In genomic region chr10:73772280-73773151, GRCh38 we compare ENCODE assay signal across 9 cellular contexts. TPM values are rescaled to one million over a fixed set of nuclear protein-coding genes. Genes with fewer than 3 reads are reported as not detected.
DNase-seq lines count a peak whose midpoint lies in the region; ATAC-seq, FAIRE-seq and TF ChIP-seq lines count a peak whose summit lies in the region.
"Had no signal": no experiment of that assay in that cellular context is flagged by ENCODE, and none has a peak within 500 bp of the region (broad histone marks: within the 10 kb centered on the region; RNA-seq: fewer than 3 reads in every experiment).

No MANE protein-coding gene starts in this region.

- peak overlapping the region; percentile 87 for H4K8ac ChIP-seq in H1 (ENCODE audit: extremely low read depth, insufficient read depth, low read length)

- H2BK12ac ChIP-seq in H1 (ENCODE audit: low read depth, low read length) = no peak overlapping the region; the same call in 1 of the 2 replicates

- H3K4ac ChIP-seq in H1 (replicated peaks; ENCODE audit: insufficient read length, low read depth, low read length) = no peak overlapping the region

- CTCF ChIA-PET in H1 (lab: Charles Lee; ENCODE audit: partially characterized antibody) = interaction anchor here (1.1 to 4.9 kb wide), 9 partner anchors 10 to 125 kb away, joined by 3 to 17 read pairs (median 5); partner anchors contain the start of genes CHCHD1 and ZSWIM8

- H2BK120ac ChIP-seq in H1 (replicated peaks; ENCODE audit: low read depth, low read length) = no peak overlapping the region

- TF ChIP-seq EP300 in H1 (IDR thresholded peaks at IDR 0.05; ENCODE audit: borderline replicate concordance in 1 of 2, low read depth in 2 of 2, low read length in 2 of 2) = no peak

- H3K27ac ChIP-seq in H1 (ENCODE audit: low read depth, low read length) = peak overlapping the region; percentile 65; the same call in 1 of the 2 replicates

- H3K18ac ChIP-seq in H1 (ENCODE audit: extremely low read depth, low read length) = peak overlapping the region; percentile 81

- no peak overlapping the region for H3K23ac ChIP-seq in H1 (ENCODE audit: insufficient read length)

- peaks cover 3 to 13% (median 8%) of the 10 kb centered on the region in 4 experiments; a peak in 5 of 7 replicates for H3K4me1 ChIP-seq in H1 (replicated peaks in 1 of 4; ENCODE audit: control insufficient read depth in 3 of 4, insufficient read depth in 4 of 4, low read length in 3 of 4)

- peak overlapping the region; percentile 84 to 91 (median 87) for H3K4me3 ChIP-seq in H1 (ENCODE audit: extremely low read depth in 1 of 4, insufficient read depth in 2 of 4, low read depth in 3 of 4, low read length in 4 of 4)

- 1% methylated on average over 88 of the region's 101 CpGs; no CpG with 5 or more reads in 1 of the 2 experiments for WGBS in H1 (ENCODE audit: extremely low coverage in 1 of 2, insufficient coverage in 1 of 2, insufficient read length in 1 of 2, insufficient replicate concordance in 2 of 2, low coverage in 1 of 2, low lambda C conversion rate in 2 of 2, missing lambda C conversion rate in 1 of 2), 2 experiments

- H3K27me3 ChIP-seq in H1 (replicated peaks in 1 of 4; ENCODE audit: control insufficient read depth in 3 of 4, extremely low read depth in 1 of 4, insufficient read depth in 3 of 4, low read length in 3 of 4) = no peaks in the 10 kb centered on the region; a peak in 1 of 7 replicates

- FAIRE-seq in H1 (lab: Jason Lieb, UNC) = no peak
- FAIRE-seq: endometrium had no signal

- H3K79me1 ChIP-seq in H1 (ENCODE audit: low read depth, low read length) = peaks cover 2% of the 10 kb centered on the region; the same call in 1 of the 2 replicates

- peak overlapping the region; percentile 28; the same call in 1 of the 2 replicates for H2AFZ ChIP-seq in H1 (ENCODE audit: low read length)

- peak; percentile 49 for ATAC-seq in GM18861 (IDR thresholded peaks at IDR 0.05; ENCODE audit: unreplicated experiment)
- ATAC-seq in HG03066 (IDR thresholded peaks at IDR 0.05; ENCODE audit: low read depth, unreplicated experiment) = peak; percentile 53

- H2BK20ac ChIP-seq in H1 (ENCODE audit: low read length) = no peak overlapping the region

- H3K9me3 ChIP-seq in H1 (ENCODE audit: insufficient read depth in 2 of 2, low read depth in 1 of 2, low read length in 1 of 2) = no peaks in the 10 kb centered on the region

- peaks cover 2 to 13% of the 10 kb centered on the region in 2 experiments for H4K20me1 ChIP-seq in H1 (replicated peaks in 1 of 2; ENCODE audit: control insufficient read depth in 1 of 2, insufficient read depth in 2 of 2, low read length in 2 of 2)

- peak overlapping the region; percentile 83 for H4K91ac ChIP-seq in H1 (replicated peaks; ENCODE audit: insufficient read length, low read length)

- peak overlapping the region; percentile 93 for H3K56ac ChIP-seq in H1 (replicated peaks; ENCODE audit: insufficient read length, low read depth, low read length)

- H3K23me2 ChIP-seq in H1 (ENCODE audit: low read depth, low read length) = peaks cover 10% of the 10 kb centered on the region

- TF ChIP-seq POLR2A in H1 (IDR thresholded peaks at IDR 0.05; ENCODE audit: control extremely low read depth in 1 of 2, low read depth in 2 of 2, low read length in 2 of 2) = peak in 1 of 2 experiments; percentile 63; a peak in 1 of 3 replicates

- TF ChIP-seq RAD21 in H1 (IDR thresholded peaks at IDR 0.05 in 1 of 2, conservative IDR thresholded peaks at IDR 0.05 in 1 of 2; ENCODE audit: low read depth in 2 of 2, low read length in 2 of 2) = no peak

- no peak overlapping the region for H2BK15ac ChIP-seq in H1 (ENCODE audit: low read length)

- peaks cover 7 to 41% (median 16%) of the 10 kb centered on the region in 4 experiments for H3K36me3 ChIP-seq in H1 (ENCODE audit: control insufficient read depth in 2 of 4, insufficient read depth in 4 of 4, low read length in 3 of 4)

- H2AK5ac ChIP-seq in H1 (ENCODE audit: low read depth, low read length) = no peak overlapping the region

- H3K9ac ChIP-seq in H1 (replicated peaks in 1 of 4; ENCODE audit: extremely low read depth in 1 of 4, low read depth in 3 of 4, low read length in 3 of 4) = peak overlapping the region; percentile 71 to 93 (median 77)

- H2BK5ac ChIP-seq in H1 (ENCODE audit: low read depth, low read length) = peak overlapping the region; percentile 94

- TF ChIP-seq CTCF in H1 (IDR thresholded peaks at IDR 0.05; ENCODE audit: control extremely low read depth in 1 of 3, insufficient read depth in 1 of 3, low read depth in 1 of 3, low read length in 3 of 3) = peak in 1 of 3 experiments; percentile 4; a peak in 1 of 4 replicates

- peak; percentile 59 to 63 for DNase-seq in AML-193 (lab: John Stamatoyannopoulos, UW)
- DNase-seq in NCI-H748 (lab: John Stamatoyannopoulos, UW; ENCODE audit: unreplicated experiment) = peak; percentile 79
- DNase-seq in activated CD8-positive, alpha-beta memory T cell treated with anti-CD3 and anti-CD28 coated beads for 48 hours (ENCODE audit: low read depth in 2 of 3, low spot score in 2 of 3) = peak; percentile 59 to 74 (median 72)
- peak in 1 of 2 experiments; percentile 92 for DNase-seq in H1 (ENCODE audit: low read depth in 1 of 2, low spot score in 2 of 2)
- DNase-seq in mesenteric fat pad (ENCODE audit: low spot score) = peak; percentile 98
- DNase-seq in stimulated activated CD8-positive, alpha-beta memory T cell treated with anti-CD3 and anti-CD28 coated beads, Interleukin-15, amount 100 ng/mL, for 1 hour (ENCODE audit: low read depth) = peak; percentile 45

- peak overlapping the region; percentile 97 for H3K4me2 ChIP-seq in H1 (ENCODE audit: insufficient read depth in 1 of 2, low read depth in 2 of 2, low read length in 2 of 2)

- peaks cover 0 to 15% of the 10 kb centered on the region in 2 experiments; a peak in 2 of 4 replicates for H3K79me2 ChIP-seq in H1 (ENCODE audit: control insufficient read depth in 1 of 2, insufficient read depth in 2 of 2, low read length in 2 of 2)

- POLR2A ChIA-PET in H1 (lab: Charles Lee; ENCODE audit: partially characterized antibody) = interaction anchor here (0.7 to 6.2 kb wide), 24 partner anchors 11 to 526 kb away, joined by 3 to 79 read pairs (median 4); partner anchors contain the start of genes CAMK2G, CHCHD1, DNAJC9 and SEC24C

- no peak overlapping the region for H3K14ac ChIP-seq in H1 (ENCODE audit: insufficient read length)

- H4K5ac ChIP-seq in H1 (ENCODE audit: insufficient read length, low read depth, low read length) = peak overlapping the region; percentile 92

TF ChIP-seq in H1, 55 proteins besides CTCF, POLR2A, EP300 and RAD21 (continues in another document):
- TF ChIP-seq CEBPB (IDR thresholded peaks at IDR 0.05; ENCODE audit: low read depth, low read length) (no peak), CREB1 (IDR thresholded peaks at IDR 0.05) (peak; percentile 94), JUND (IDR thresholded peaks at IDR 0.05; ENCODE audit: low read length) (no peak), BCL11A (IDR thresholded peaks at IDR 0.05; ENCODE audit: low read depth in 2 of 2, low read length in 2 of 2) (no peak), POU5F1 (IDR thresholded peaks at IDR 0.05; ENCODE audit: low read depth, low read length) (no peak)

RNA-seq across cellular contexts. Expression of gene CHCHD1, which starts 9.3 kb away (rescaled TPM):
- total RNA-seq in H1 (2021; fragmentation: NEBNext Ultra II Directional; extraction: Animal tissue kit (Norgen Biotek cat#: 25700)) = 44.9 and 46.4 TPM in 2 replicates
- 52.6 and 58.1 TPM in 2 replicates for polyA plus RNA-seq in H1 (2011; rRNA removed)
- polyA plus RNA-seq in H1 (2011; cell fraction: cytosol; rRNA removed) = 57.1 TPM
- polyA plus RNA-seq in H1 (2011; cell fraction: nucleus; rRNA removed) = 28.2 TPM
- polyA plus RNA-seq in H1 (2012, experiment 1 of 2) = 78.9 to 101 TPM (median 92.5 TPM) in 4 replicates
- 104 TPM for polyA plus RNA-seq in H1 (2012, experiment 2 of 2)
- polyA plus RNA-seq in H1 (2013, experiment 1 of 2) = 151 TPM
- 164 TPM for polyA plus RNA-seq in H1 (2013, experiment 2 of 2)
- 5.0 and 6.8 TPM in 2 replicates for polyA minus RNA-seq in H1 (2011; rRNA and poly(A)+ RNA removed)
- polyA minus RNA-seq in H1 (2011; cell fraction: cytosol; rRNA and poly(A)+ RNA removed) = 9.9 TPM
- 15.8 TPM for polyA minus RNA-seq in H1 (2011; cell fraction: nucleus; rRNA and poly(A)+ RNA removed)
- 17.7 TPM for total RNA-seq in mesenteric fat pad

RNA-seq across cellular contexts. Expression of gene ZSWIM8, which starts 12.9 kb away (rescaled TPM):
- 44.7 and 49.8 TPM in 2 replicates for total RNA-seq in H1 (2021; fragmentation: NEBNext Ultra II Directional; extraction: Animal tissue kit (Norgen Biotek cat#: 25700))
- polyA plus RNA-seq in H1 (2011; rRNA removed) = 99.7 and 113 TPM in 2 replicates
- polyA plus RNA-seq in H1 (2011; cell fraction: cytosol; rRNA removed) = 63.2 TPM
- polyA plus RNA-seq in H1 (2011; cell fraction: nucleus; rRNA removed) = 423 TPM
- 32.9 to 71.7 TPM (median 60.3 TPM) in 4 replicates for polyA plus RNA-seq in H1 (2012, experiment 1 of 2)
- 50.8 TPM for polyA plus RNA-seq in H1 (2012, experiment 2 of 2)
- 45.3 TPM for polyA plus RNA-seq in H1 (2013, experiment 1 of 2)
- polyA plus RNA-seq in H1 (2013, experiment 2 of 2) = 34.3 TPM
- polyA minus RNA-seq in H1 (2011; rRNA and poly(A)+ RNA removed) = 58.0 and 68.5 TPM in 2 replicates
- 42.7 TPM for polyA minus RNA-seq in H1 (2011; cell fraction: cytosol; rRNA and poly(A)+ RNA removed)
- 56.0 TPM for polyA minus RNA-seq in H1 (2011; cell fraction: nucleus; rRNA and poly(A)+ RNA removed)
- 91.5 TPM for total RNA-seq in mesenteric fat pad

RNA-seq across cellular contexts. Expression of gene SEC24C, which starts 28.3 kb away (rescaled TPM):
- 63.2 and 66.8 TPM in 2 replicates for total RNA-seq in H1 (2021; fragmentation: NEBNext Ultra II Directional; extraction: Animal tissue kit (Norgen Biotek cat#: 25700))
- 67.4 and 70.4 TPM in 2 replicates for polyA plus RNA-seq in H1 (2011; rRNA removed)
- 47.5 TPM for polyA plus RNA-seq in H1 (2011; cell fraction: cytosol; rRNA removed)
- polyA plus RNA-seq in H1 (2011; cell fraction: nucleus; rRNA removed) = 93.4 TPM
- 49.9 to 59.0 TPM (median 52.5 TPM) in 4 replicates for polyA plus RNA-seq in H1 (2012, experiment 1 of 2)
- polyA plus RNA-seq in H1 (2012, experiment 2 of 2) = 47.7 TPM
- 28.8 TPM for polyA plus RNA-seq in H1 (2013, experiment 1 of 2)
- polyA plus RNA-seq in H1 (2013, experiment 2 of 2) = 28.9 TPM
- 109 and 123 TPM in 2 replicates for polyA minus RNA-seq in H1 (2011; rRNA and poly(A)+ RNA removed)
- polyA minus RNA-seq in H1 (2011; cell fraction: cytosol; rRNA and poly(A)+ RNA removed) = 46.1 TPM
- polyA minus RNA-seq in H1 (2011; cell fraction: nucleus; rRNA and poly(A)+ RNA removed) = 36.8 TPM
- total RNA-seq in mesenteric fat pad = 65.5 TPM

RNA-seq across cellular contexts. Expression of gene NDST2, which starts 38.9 kb away (rescaled TPM):
- 21.4 and 25.5 TPM in 2 replicates for total RNA-seq in H1 (2021; fragmentation: NEBNext Ultra II Directional; extraction: Animal tissue kit (Norgen Biotek cat#: 25700))
- polyA plus RNA-seq in H1 (2011; rRNA removed) = 13.9 and 18.0 TPM in 2 replicates
- 13.8 TPM for polyA plus RNA-seq in H1 (2011; cell fraction: cytosol; rRNA removed)
- polyA plus RNA-seq in H1 (2011; cell fraction: nucleus; rRNA removed) = 50.5 TPM
- 10.6 to 15.8 TPM (median 12.5 TPM) in 4 replicates for polyA plus RNA-seq in H1 (2012, experiment 1 of 2)
- polyA plus RNA-seq in H1 (2012, experiment 2 of 2) = 9.7 TPM
- 13.4 TPM for polyA plus RNA-seq in H1 (2013, experiment 1 of 2)
- polyA plus RNA-seq in H1 (2013, experiment 2 of 2) = 12.3 TPM
- 26.5 and 36.6 TPM in 2 replicates for polyA minus RNA-seq in H1 (2011; rRNA and poly(A)+ RNA removed)
- polyA minus RNA-seq in H1 (2011; cell fraction: cytosol; rRNA and poly(A)+ RNA removed) = 20.8 TPM
- polyA minus RNA-seq in H1 (2011; cell fraction: nucleus; rRNA and poly(A)+ RNA removed) = 40.9 TPM
- 41.6 TPM for total RNA-seq in mesenteric fat pad
